23 cellular contexts compared by ENCODE assay signal in the genomic region with DNA sequence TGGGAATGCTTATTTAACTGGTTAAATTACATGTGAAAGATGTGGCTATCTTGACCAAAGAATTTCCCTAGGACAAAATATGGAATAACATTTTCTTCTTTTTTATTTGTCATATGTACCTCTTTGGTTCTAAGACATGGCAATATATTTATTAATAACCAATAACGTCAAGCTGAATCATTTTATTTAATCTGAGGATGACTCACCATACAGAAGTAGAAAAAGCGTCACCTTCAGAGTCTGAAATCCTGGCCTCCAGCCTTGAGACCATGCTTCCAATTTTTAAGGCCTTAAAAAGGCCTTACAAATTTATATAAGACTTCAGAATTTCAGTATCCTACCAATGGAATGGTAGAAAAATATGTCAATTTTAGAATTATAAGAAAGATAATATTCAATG.
"Had no signal": no experiment of that assay in that cellular context is flagged by ENCODE, and none has a peak within 500 bp of the region (broad histone marks: within the 10 kb centered on the region; RNA-seq: fewer than 3 reads in every experiment).

No MANE protein-coding gene starts in this region.

- H3K4me3 ChIP-seq: K562 had no signal

- DNase-seq: activated B cell treated with CpG ODN at 0.5 μM for 24 hours; activated CD4-positive, alpha-beta T cell treated with anti-CD3 and anti-CD28 coated beads for 1 hour; activated CD4-positive, alpha-beta T cell treated with anti-CD3 and anti-CD28 coated beads, Interleukin-2, amount 10 ng/mL, durations not matched to agents 24 days and 14 days; activated CD4-positive, alpha-beta T cell treated with anti-CD3 and anti-CD28 coated beads, Interleukin-2, amount 50 U/mL, for 48 hours; activated CD8-positive, alpha-beta memory T cell treated with anti-CD3 and anti-CD28 coated beads for 24 hours; activated effector memory CD4-positive, alpha-beta T cell treated with anti-CD3 and anti-CD28 coated beads, Interleukin-2, amount 50 U/mL, for 16 hours; activated naive CD4-positive, alpha-beta T cell treated with Interleukin-2 at 50 U/mL for 16 hours; activated T-cell treated with anti-CD3 and anti-CD28 coated beads, Interleukin-2, amount 50 U/mL, for 4 hours; amygdala; Karpas-422; NCI-H1092; NCI-H1417; NCI-H1930; NCI-H2171 treated with DMSO at 0.1 percent for 48 hours; NCI-H345; NCI-H510A; NCI-H526 treated with DMSO at 0.1 percent for 48 hours; NCI-H82; RPMI8226; SHP77 had no signal

- ATAC-seq: activated T-cell treated with anti-CD3 and anti-CD28 coated beads, Interleukin-2, amount 50 U/mL, for 4 hours; K562; Panc1 had no signal

- FAIRE-seq: astrocyte, K562 had no signal
